Comparison of ENCODE assay signal across 8 cellular contexts in genomic region chr7:38374507-38374906, GRCh38.
DNase-seq lines count a peak whose midpoint lies in the region; ATAC-seq and TF ChIP-seq lines count a peak whose summit lies in the region.

No MANE protein-coding gene starts in this region.

- no peak overlapping the region for H3K27ac Mint-ChIP-seq in activated T-helper 1 cell treated with anti-CD3 and anti-CD28 coated beads, Interleukin-12 subunit alpha, Interleukin-12 subunit beta, Interleukin-2, Interleukin-4 antibody, amounts not matched to agents 30 ng/mL and 10 ng/mL and 1 ng/mL, durations not matched to agents 14 hours and 24 hours and 36 hours

- POLR2A ChIA-PET in Panc1 (lab: Charles Lee), result no interaction called here

- in situ Hi-C loops in Panc1 (cut with HindIII; ENCODE audit: low pct_unique_long_range_greater_than_20kb, low sequenced_read_pairs), result no loop called here

- intact Hi-C loops in Panc1 (cut with micrococcal nuclease; ENCODE audit: unreplicated experiment), result no loop called here
- intact Hi-C loops in activated T-helper 1 cell treated with anti-CD3 and anti-CD28 coated beads, Interleukin-12 subunit alpha, Interleukin-12 subunit beta, Interleukin-2, Interleukin-4 antibody, amounts not matched to agents 30 ng/mL and 10 ng/mL and 1 ng/mL, durations not matched to agents 14 hours and 24 hours and 36 hours (cut with micrococcal nuclease), result loop anchor here (1.0 kb wide), 3 partner anchors 159 to 473 kb away; no protein-coding TSS in a partner anchor

- no peak overlapping the region for H3K9ac ChIP-seq in adipocyte (ENCODE audit: low read length)

- DNase-seq in D341Med (ENCODE audit: low spot score) (peak; percentile 54), Panc1 (ENCODE audit: low read depth, low spot score) (no peak), adipocyte (ENCODE audit: low read depth) (peak; percentile 77), kidney tubule cell (ENCODE audit: low spot score) (peak; percentile 36), thoracic aorta (ENCODE audit: low spot score) (no peak)
- DNase-seq in activated T-helper 1 cell treated with anti-CD3 and anti-CD28 coated beads, Interleukin-12 subunit alpha, Interleukin-12 subunit beta, Interleukin-2, Interleukin-4 antibody, amounts not matched to agents 30 ng/mL and 10 ng/mL and 1 ng/mL, durations not matched to agents 14 hours and 24 hours and 36 hours (ENCODE audit: low spot score), result no peak

- H3K4me3 ChIP-seq in Panc1 (ENCODE audit: low read depth in 2 of 2, low read length in 2 of 2) (no peak overlapping the region), adipocyte (ENCODE audit: low read length) (no peak overlapping the region), thoracic aorta (no peak overlapping the region)

- no peaks in the 10 kb centered on the region for H3K36me3 ChIP-seq in Panc1 (ENCODE audit: control insufficient read depth, insufficient read depth, low read length)
- no peaks in the 10 kb centered on the region for H3K36me3 ChIP-seq in adipocyte (ENCODE audit: control insufficient read depth, insufficient read depth, low read length, severe bottlenecking)
- H3K36me3 ChIP-seq in thoracic aorta, result no peaks in the 10 kb centered on the region

- H3K4me3 Mint-ChIP-seq in activated T-helper 1 cell treated with anti-CD3 and anti-CD28 coated beads, Interleukin-12 subunit alpha, Interleukin-12 subunit beta, Interleukin-2, Interleukin-4 antibody, amounts not matched to agents 30 ng/mL and 10 ng/mL and 1 ng/mL, durations not matched to agents 14 hours and 24 hours and 36 hours, result no peak overlapping the region

- peaks cover 7% of the 10 kb centered on the region for H3K36me3 Mint-ChIP-seq in activated T-helper 1 cell treated with anti-CD3 and anti-CD28 coated beads, Interleukin-12 subunit alpha, Interleukin-12 subunit beta, Interleukin-2, Interleukin-4 antibody, amounts not matched to agents 30 ng/mL and 10 ng/mL and 1 ng/mL, durations not matched to agents 14 hours and 24 hours and 36 hours (ENCODE audit: low read depth)

- H3K4me1 ChIP-seq in Panc1 (ENCODE audit: control insufficient read depth, insufficient read depth, low read length) (no peaks in the 10 kb centered on the region), adipocyte (ENCODE audit: control insufficient read depth, insufficient read depth, low read length) (peaks cover 6% of the 10 kb centered on the region), thoracic aorta (ENCODE audit: control insufficient read depth in 1 of 2, low read depth in 2 of 2) (no peaks in the 10 kb centered on the region)

- no peak overlapping the region for H3K27ac ChIP-seq in Panc1 (ENCODE audit: low read length)
- no peak overlapping the region for H3K27ac ChIP-seq in thoracic aorta

- peaks cover 9% of the 10 kb centered on the region for H3K4me1 Mint-ChIP-seq in activated T-helper 1 cell treated with anti-CD3 and anti-CD28 coated beads, Interleukin-12 subunit alpha, Interleukin-12 subunit beta, Interleukin-2, Interleukin-4 antibody, amounts not matched to agents 30 ng/mL and 10 ng/mL and 1 ng/mL, durations not matched to agents 14 hours and 24 hours and 36 hours (ENCODE audit: low read depth)

- H3K9me3 ChIP-seq in Panc1 (ENCODE audit: control insufficient read depth, insufficient read depth, low read depth, low read length), result no peaks in the 10 kb centered on the region
- H3K9me3 ChIP-seq in adipocyte (ENCODE audit: control insufficient read depth, low read length), result no peaks in the 10 kb centered on the region
- H3K9me3 ChIP-seq in thoracic aorta, result no peaks in the 10 kb centered on the region

- ATAC-seq in GM21526 (IDR thresholded peaks at IDR 0.05; ENCODE audit: low FRiP score, unreplicated experiment) (peak; percentile 46), Panc1 (no peak), thoracic aorta (ENCODE audit: insufficient number of reproducible peaks, low FRiP score, low read depth) (no peak), GM21786 (IDR thresholded peaks at IDR 0.05; ENCODE audit: unreplicated experiment) (no peak)

- CTCF ChIA-PET in Panc1 (lab: Charles Lee), result interaction anchor here (0.5 to 1.0 kb wide), 3 partner anchors 8 to 1554 kb away, joined by 3 to 5 read pairs (median 3); no protein-coding TSS in a partner anchor

- no TSS peak for BruUV-seq in Panc1 (replicated peaks; lab: Mats Ljungman, UMichigan)

- H3K27me3 Mint-ChIP-seq in activated T-helper 1 cell treated with anti-CD3 and anti-CD28 coated beads, Interleukin-12 subunit alpha, Interleukin-12 subunit beta, Interleukin-2, Interleukin-4 antibody, amounts not matched to agents 30 ng/mL and 10 ng/mL and 1 ng/mL, durations not matched to agents 14 hours and 24 hours and 36 hours (ENCODE audit: insufficient read depth), result no peaks in the 10 kb centered on the region

- H3K9me3 Mint-ChIP-seq in activated T-helper 1 cell treated with anti-CD3 and anti-CD28 coated beads, Interleukin-12 subunit alpha, Interleukin-12 subunit beta, Interleukin-2, Interleukin-4 antibody, amounts not matched to agents 30 ng/mL and 10 ng/mL and 1 ng/mL, durations not matched to agents 14 hours and 24 hours and 36 hours, result no peaks in the 10 kb centered on the region

- TF ChIP-seq CTCF in Panc1 (IDR thresholded peaks at IDR 0.05) (peak; percentile 78), thoracic aorta (IDR thresholded peaks at IDR 0.05) (peak; percentile 36)

- H3K27me3 ChIP-seq in Panc1 (ENCODE audit: control insufficient read depth, insufficient read depth, low read length), result peaks cover 5% of the 10 kb centered on the region; the same call in 1 of the 2 replicates
- H3K27me3 ChIP-seq in adipocyte (replicated peaks; ENCODE audit: control insufficient read depth, insufficient read depth, low read length), result no peaks in the 10 kb centered on the region
- no peaks in the 10 kb centered on the region for H3K27me3 ChIP-seq in thoracic aorta (replicated peaks; ENCODE audit: insufficient read depth)

Comparison
In these comparisons a context has a peak if more than half of its experiments do, and no peak if none do; other contexts are left out.
1. DNase-seq: peak in D341Med (single experiment), adipocyte (single experiment) and kidney tubule cell (single experiment); none in Panc1 (single experiment), thoracic aorta (single experiment) and activated T-helper 1 cell treated with anti-CD3 and anti-CD28 coated beads, Interleukin-12 subunit alpha, Interleukin-12 subunit beta, Interleukin-2, Interleukin-4 antibody, amounts not matched to agents 30 ng/mL and 10 ng/mL and 1 ng/mL, durations not matched to agents 14 hours and 24 hours and 36 hours (single experiment).